Comparison of ENCODE assay signal across 18 cellular contexts in the genomic region with DNA sequence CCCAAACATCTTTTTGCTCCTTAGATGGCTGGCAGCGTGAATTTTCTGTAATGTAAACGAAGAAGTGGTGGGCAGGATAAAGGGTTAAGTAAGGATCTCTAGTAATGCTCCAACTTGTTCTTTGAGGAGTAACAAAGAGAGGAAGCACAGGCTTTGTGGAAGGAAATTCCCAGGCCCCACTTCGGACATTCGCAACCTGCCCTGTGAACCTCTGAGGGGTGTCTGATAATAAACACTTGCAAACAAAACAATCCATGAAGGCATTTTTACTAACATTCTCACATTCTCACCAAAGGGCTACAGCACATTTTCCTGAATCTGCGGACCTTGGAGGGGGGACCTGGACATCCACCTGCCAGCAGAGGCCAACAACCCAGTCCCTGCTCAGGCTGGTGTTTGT. TPM values are rescaled to one million over a fixed set of nuclear protein-coding genes. Genes with fewer than 3 reads are reported as not detected.
"Had no signal": no experiment of that assay in that cellular context is flagged by ENCODE, and none has a peak within 500 bp of the region (broad histone marks: within the 10 kb centered on the region; RNA-seq: fewer than 3 reads in every experiment).

No MANE protein-coding gene starts in this region.

- H3K27ac ChIP-seq: brain microvascular endothelial cell had no signal

- H3K27ac Mint-ChIP-seq: type B pancreatic cell had no signal

- H3K9me3 Mint-ChIP-seq: neural crest cell had no signal

- DNase-seq: activated CD4-positive, alpha-beta T cell treated with anti-CD3 and anti-CD28 coated beads, Interleukin-2, amount 50 U/mL, for 1 hour; activated CD8-positive, alpha-beta memory T cell treated with anti-CD3 and anti-CD28 coated beads for 24 hours; activated naive CD4-positive, alpha-beta T cell treated with Interleukin-2 at 50 U/mL for 16 hours; anterior cingulate cortex; brain microvascular endothelial cell; cortex of kidney; effector CD8-positive, alpha-beta T cell; foreskin melanocyte; midbrain; stimulated activated CD4-positive, alpha-beta T cell treated with anti-CD3 and anti-CD28 coated beads, Interleukin-4, amount 100 ng/mL, for 4 hours; stimulated activated CD8-positive, alpha-beta memory T cell treated with anti-CD3 and anti-CD28 coated beads, Interleukin-4, amount 100 ng/mL, for 48 hours; stimulated activated naive CD8-positive, alpha-beta T cell treated with anti-CD3 and anti-CD28 coated beads, Interleukin-15, Interleukin-2, amounts not matched to agents 100 U/mL and 50 U/mL, for 24 hours had no signal

- H3K4me3 ChIP-seq: skin epidermis had no signal

- H3K36me3 ChIP-seq: brain microvascular endothelial cell had no signal

- FAIRE-seq: islet of Langerhans had no signal

- H3K36me3 Mint-ChIP-seq: type B pancreatic cell had no signal

- H3K4me3 Mint-ChIP-seq: neural crest cell, type B pancreatic cell had no signal

- ATAC-seq: activated CD4-positive, CD25-positive, alpha-beta regulatory T cell treated with anti-CD3 and anti-CD28 coated beads, Interleukin-2, amount 50 U/mL, for 24 hours; stimulated activated naive CD8-positive, alpha-beta T cell treated with anti-CD3 and anti-CD28 coated beads, Interleukin-15, Interleukin-2, amounts not matched to agents 100 U/mL and 50 U/mL, for 24 hours had no signal

- H3K27me3 ChIP-seq: brain microvascular endothelial cell had no signal

RNA-seq across cellular contexts. Expression of gene ADGRF5, which starts 25.8 kb away (rescaled TPM):
- total RNA-seq: osteocyte had no signal
